In the genomic region with DNA sequence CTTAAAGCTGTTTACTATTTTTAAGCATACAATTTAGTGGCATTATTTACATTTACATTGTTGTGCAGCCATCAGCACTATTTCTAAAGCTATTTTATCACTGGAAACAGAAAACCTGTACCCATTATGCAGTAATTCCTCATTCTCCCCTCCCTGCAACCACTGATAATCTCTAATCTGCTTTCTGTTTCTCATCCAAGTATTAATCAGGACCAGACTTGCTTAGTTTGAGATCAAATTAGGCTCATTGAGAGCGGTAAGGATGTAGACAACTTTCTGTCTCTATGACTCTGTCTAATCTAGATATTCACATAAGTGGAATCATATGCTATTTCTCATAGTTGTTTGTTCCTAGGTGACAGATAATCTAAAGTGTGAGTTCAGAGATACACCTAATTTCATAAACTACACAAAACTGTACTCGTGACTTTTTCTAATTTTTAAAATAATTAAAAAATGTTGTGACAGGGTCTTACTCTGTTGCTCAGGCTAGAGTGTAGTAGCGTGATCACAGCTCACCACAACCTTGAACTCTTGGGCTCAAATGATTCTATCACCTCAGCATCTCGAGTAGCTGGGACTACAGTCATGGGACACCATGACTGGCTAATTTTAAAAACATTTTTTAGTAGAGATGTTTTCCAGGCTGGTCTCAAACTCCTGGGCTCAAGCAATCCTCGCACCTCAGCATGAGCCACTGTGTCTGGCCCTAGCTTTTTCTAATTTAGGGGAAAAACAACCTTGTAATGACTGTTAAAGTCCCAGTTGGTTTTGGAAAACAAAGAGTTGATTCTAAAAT, we compare ENCODE assay signal across 1 cellular context.
TF ChIP-seq lines count a peak whose summit lies in the region.

No MANE protein-coding gene starts in this region.

TF ChIP-seq in SK-N-SH treated with all-trans-retinoic acid at 6 μM for 48 hours, 23 proteins besides CTCF, POLR2A, EP300 and RAD21:
- TF ChIP-seq, protein P1, sequence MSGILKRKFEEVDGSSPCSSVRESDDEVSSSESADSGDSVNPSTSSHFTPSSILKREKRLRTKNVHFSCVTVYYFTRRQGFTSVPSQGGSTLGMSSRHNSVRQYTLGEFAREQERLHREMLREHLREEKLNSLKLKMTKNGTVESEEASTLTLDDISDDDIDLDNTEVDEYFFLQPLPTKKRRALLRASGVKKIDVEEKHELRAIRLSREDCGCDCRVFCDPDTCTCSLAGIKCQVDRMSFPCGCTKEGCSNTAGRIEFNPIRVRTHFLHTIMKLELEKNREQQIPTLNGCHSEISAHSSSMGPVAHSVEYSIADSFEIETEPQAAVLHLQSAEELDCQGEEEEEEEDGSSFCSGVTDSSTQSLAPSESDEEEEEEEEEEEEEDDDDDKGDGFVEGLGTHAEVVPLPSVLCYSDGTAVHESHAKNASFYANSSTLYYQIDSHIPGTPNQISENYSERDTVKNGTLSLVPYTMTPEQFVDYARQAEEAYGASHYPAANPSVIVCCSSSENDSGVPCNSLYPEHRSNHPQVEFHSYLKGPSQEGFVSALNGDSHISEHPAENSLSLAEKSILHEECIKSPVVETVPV (CRISPR knock-in tag; IDR thresholded peaks at IDR 0.05): no peak
- TF ChIP-seq ZNF70 (CRISPR knock-in tag; IDR thresholded peaks at IDR 0.05) (peak; percentile 99), RARB (CRISPR knock-in tag; IDR thresholded peaks at IDR 0.05) (no peak), BACH2 (CRISPR knock-in tag; IDR thresholded peaks at IDR 0.05; ENCODE audit: borderline replicate concordance) (no peak), ISL1 (CRISPR knock-in tag; IDR thresholded peaks at IDR 0.05) (peak; percentile 26; the same call in 1 of the 2 replicates), TOX (CRISPR knock-in tag; IDR thresholded peaks at IDR 0.05; ENCODE audit: borderline replicate concordance) (no peak), ZNF8 (CRISPR knock-in tag; IDR thresholded peaks at IDR 0.05) (no peak), TCF4 (CRISPR knock-in tag; IDR thresholded peaks at IDR 0.05; ENCODE audit: borderline replicate concordance) (peak; percentile 97), ZC3H10 (CRISPR knock-in tag; IDR thresholded peaks at IDR 0.05) (no peak), ZNF565 (CRISPR knock-in tag; conservative IDR thresholded peaks at IDR 0.05; ENCODE audit: low read depth) (no peak), GLIS3 (CRISPR knock-in tag; IDR thresholded peaks at IDR 0.05) (no peak), ZFP30 (CRISPR knock-in tag; IDR thresholded peaks at IDR 0.05) (no peak), OSR1 (CRISPR knock-in tag; IDR thresholded peaks at IDR 0.05) (no peak), CSDC2 (CRISPR knock-in tag; IDR thresholded peaks at IDR 0.05) (no peak), SNAI2 (CRISPR knock-in tag; IDR thresholded peaks at IDR 0.05) (no peak), ESRRG (CRISPR knock-in tag; IDR thresholded peaks at IDR 0.05) (no peak), ZFP3 (CRISPR knock-in tag; IDR thresholded peaks at IDR 0.05) (no peak), ARNTL (CRISPR knock-in tag; IDR thresholded peaks at IDR 0.05; ENCODE audit: borderline replicate concordance, low read depth) (no peak), PPARA (CRISPR knock-in tag; IDR thresholded peaks at IDR 0.05; ENCODE audit: borderline replicate concordance) (no peak)
- TF ChIP-seq, protein P2, sequence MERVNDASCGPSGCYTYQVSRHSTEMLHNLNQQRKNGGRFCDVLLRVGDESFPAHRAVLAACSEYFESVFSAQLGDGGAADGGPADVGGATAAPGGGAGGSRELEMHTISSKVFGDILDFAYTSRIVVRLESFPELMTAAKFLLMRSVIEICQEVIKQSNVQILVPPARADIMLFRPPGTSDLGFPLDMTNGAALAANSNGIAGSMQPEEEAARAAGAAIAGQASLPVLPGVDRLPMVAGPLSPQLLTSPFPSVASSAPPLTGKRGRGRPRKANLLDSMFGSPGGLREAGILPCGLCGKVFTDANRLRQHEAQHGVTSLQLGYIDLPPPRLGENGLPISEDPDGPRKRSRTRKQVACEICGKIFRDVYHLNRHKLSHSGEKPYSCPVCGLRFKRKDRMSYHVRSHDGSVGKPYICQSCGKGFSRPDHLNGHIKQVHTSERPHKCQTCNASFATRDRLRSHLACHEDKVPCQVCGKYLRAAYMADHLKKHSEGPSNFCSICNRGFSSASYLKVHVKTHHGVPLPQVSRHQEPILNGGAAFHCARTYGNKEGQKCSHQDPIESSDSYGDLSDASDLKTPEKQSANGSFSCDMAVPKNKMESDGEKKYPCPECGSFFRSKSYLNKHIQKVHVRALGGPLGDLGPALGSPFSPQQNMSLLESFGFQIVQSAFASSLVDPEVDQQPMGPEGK (CRISPR knock-in tag; IDR thresholded peaks at IDR 0.05; ENCODE audit: borderline replicate concordance): no peak
- TF ChIP-seq, protein P3, sequence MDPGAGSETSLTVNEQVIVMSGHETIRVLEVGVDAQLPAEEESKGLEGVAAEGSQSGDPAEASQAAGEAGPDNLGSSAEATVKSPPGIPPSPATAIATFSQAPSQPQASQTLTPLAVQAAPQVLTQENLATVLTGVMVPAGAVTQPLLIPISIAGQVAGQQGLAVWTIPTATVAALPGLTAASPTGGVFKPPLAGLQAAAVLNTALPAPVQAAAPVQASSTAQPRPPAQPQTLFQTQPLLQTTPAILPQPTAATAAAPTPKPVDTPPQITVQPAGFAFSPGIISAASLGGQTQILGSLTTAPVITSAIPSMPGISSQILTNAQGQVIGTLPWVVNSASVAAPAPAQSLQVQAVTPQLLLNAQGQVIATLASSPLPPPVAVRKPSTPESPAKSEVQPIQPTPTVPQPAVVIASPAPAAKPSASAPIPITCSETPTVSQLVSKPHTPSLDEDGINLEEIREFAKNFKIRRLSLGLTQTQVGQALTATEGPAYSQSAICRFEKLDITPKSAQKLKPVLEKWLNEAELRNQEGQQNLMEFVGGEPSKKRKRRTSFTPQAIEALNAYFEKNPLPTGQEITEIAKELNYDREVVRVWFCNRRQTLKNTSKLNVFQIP (CRISPR knock-in tag; IDR thresholded peaks at IDR 0.05; ENCODE audit: borderline replicate concordance, low read depth): no peak
- TF ChIP-seq, protein P4, sequence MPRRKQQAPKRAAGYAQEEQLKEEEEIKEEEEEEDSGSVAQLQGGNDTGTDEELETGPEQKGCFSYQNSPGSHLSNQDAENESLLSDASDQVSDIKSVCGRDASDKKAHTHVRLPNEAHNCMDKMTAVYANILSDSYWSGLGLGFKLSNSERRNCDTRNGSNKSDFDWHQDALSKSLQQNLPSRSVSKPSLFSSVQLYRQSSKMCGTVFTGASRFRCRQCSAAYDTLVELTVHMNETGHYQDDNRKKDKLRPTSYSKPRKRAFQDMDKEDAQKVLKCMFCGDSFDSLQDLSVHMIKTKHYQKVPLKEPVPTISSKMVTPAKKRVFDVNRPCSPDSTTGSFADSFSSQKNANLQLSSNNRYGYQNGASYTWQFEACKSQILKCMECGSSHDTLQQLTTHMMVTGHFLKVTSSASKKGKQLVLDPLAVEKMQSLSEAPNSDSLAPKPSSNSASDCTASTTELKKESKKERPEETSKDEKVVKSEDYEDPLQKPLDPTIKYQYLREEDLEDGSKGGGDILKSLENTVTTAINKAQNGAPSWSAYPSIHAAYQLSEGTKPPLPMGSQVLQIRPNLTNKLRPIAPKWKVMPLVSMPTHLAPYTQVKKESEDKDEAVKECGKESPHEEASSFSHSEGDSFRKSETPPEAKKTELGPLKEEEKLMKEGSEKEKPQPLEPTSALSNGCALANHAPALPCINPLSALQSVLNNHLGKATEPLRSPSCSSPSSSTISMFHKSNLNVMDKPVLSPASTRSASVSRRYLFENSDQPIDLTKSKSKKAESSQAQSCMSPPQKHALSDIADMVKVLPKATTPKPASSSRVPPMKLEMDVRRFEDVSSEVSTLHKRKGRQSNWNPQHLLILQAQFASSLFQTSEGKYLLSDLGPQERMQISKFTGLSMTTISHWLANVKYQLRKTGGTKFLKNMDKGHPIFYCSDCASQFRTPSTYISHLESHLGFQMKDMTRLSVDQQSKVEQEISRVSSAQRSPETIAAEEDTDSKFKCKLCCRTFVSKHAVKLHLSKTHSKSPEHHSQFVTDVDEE (CRISPR knock-in tag; IDR thresholded peaks at IDR 0.05): peak; percentile 56; the same call in 1 of the 2 replicates
- TF ChIP-seq, protein P5, sequence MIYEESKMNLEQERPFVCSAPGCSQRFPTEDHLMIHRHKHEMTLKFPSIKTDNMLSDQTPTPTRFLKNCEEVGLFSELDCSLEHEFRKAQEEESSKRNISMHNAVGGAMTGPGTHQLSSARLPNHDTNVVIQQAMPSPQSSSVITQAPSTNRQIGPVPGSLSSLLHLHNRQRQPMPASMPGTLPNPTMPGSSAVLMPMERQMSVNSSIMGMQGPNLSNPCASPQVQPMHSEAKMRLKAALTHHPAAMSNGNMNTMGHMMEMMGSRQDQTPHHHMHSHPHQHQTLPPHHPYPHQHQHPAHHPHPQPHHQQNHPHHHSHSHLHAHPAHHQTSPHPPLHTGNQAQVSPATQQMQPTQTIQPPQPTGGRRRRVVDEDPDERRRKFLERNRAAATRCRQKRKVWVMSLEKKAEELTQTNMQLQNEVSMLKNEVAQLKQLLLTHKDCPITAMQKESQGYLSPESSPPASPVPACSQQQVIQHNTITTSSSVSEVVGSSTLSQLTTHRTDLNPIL (CRISPR knock-in tag; IDR thresholded peaks at IDR 0.05; ENCODE audit: low read depth): peak; percentile 39; the same call in 1 of the 2 replicates
